28 cellular contexts compared by ENCODE assay signal in the genomic region with DNA sequence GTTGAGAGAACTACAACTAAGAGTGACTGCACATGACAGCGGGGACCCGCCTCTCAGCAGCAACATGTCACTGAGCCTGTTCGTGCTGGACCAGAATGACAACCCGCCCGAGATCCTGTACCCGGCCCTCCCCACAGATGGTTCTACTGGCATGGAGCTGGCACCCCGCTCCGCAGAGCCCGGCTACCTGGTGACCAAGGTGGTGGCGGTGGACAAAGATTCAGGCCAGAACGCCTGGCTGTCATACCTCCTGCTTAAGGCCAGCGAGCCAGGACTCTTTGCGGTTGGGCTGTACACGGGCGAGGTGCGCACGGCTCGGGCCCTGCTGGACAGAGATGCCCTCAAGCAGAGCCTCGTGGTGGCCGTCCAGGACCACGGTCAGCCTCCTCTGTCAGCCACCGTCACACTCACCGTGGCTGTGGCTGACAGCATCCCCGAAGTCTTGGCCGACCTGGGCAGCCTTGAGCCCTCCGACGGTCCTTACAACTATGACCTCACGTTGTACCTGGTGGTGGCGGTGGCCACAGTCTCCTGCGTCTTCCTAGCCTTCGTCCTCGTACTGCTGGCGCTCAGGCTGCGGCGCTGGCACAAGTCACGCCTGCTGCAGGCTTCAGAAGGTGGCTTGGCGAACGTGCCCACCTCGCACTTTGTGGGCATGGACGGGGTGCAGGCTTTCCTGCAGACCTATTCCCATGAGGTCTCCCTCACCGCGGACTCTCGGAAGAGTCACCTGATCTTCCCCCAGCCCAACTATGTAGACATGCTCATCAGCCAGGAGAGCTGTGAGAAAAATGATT.
"Had no signal": no experiment of that assay in that cellular context is flagged by ENCODE, and none has a peak within 500 bp of the region (broad histone marks: within the 10 kb centered on the region; RNA-seq: fewer than 3 reads in every experiment).

No MANE protein-coding gene starts in this region.

- H3K36me3 ChIP-seq: gastrocnemius medialis, transverse colon had no signal

- H3K9ac ChIP-seq: parathyroid adenoma had no signal

- H3K4me1 Mint-ChIP-seq: mesothelial cell of epicardium; neural crest cell; stimulated activated effector memory CD8-positive, alpha-beta T cell treated with anti-CD3 and anti-CD28 coated beads, Interleukin-12 subunit alpha, Interleukin-12 subunit beta, amount 100 ng/mL, for 72 hours had no signal

- H3K27ac ChIP-seq: dorsolateral prefrontal cortex, epithelial cell of prostate, gastrocnemius medialis, parathyroid adenoma, right atrium auricular region, stomach, transverse colon, vagina had no signal

- H3K4me3 Mint-ChIP-seq: mesothelial cell of epicardium; naive B cell; natural killer cell treated with Interleukin-12 subunit alpha and Interleukin-12 subunit beta and Interleukin-15 and Interleukin-18, amount 100 ng/mL, for 72 hours; neural crest cell; stimulated activated effector memory CD8-positive, alpha-beta T cell treated with anti-CD3 and anti-CD28 coated beads, Interleukin-12 subunit alpha, Interleukin-12 subunit beta, amount 100 ng/mL, for 72 hours had no signal

- H3K4me3 ChIP-seq: dorsolateral prefrontal cortex, mucosa of descending colon, right atrium auricular region, smooth muscle cell, stomach, transverse colon had no signal

- H3K27me3 ChIP-seq: dorsolateral prefrontal cortex, right atrium auricular region, vagina had no signal

- H3K9me3 Mint-ChIP-seq: natural killer cell treated with Interleukin-12 subunit alpha and Interleukin-12 subunit beta and Interleukin-15 and Interleukin-18, amount 100 ng/mL, for 72 hours had no signal

- DNase-seq: dorsolateral prefrontal cortex; effector CD4-positive, alpha-beta T cell; foreskin fibroblast; gastrocnemius medialis; head of caudate nucleus; mesenchymal stem cell; mucosa of descending colon; naive B cell; stimulated activated CD4-positive, alpha-beta T cell treated with anti-CD3 and anti-CD28 coated beads, Interleukin-12 subunit alpha, Interleukin-12 subunit beta, amount 100 ng/mL, for 4 hours; stimulated activated CD4-positive, alpha-beta T cell treated with anti-CD3 and anti-CD28 coated beads, Interleukin-2, amount 100 ng/mL, for 24 hours; stimulated activated CD4-positive, alpha-beta T cell treated with anti-CD3 and anti-CD28 coated beads, Interleukin-4, amount 100 ng/mL, for 24 hours; stimulated activated naive CD4-positive, alpha-beta T cell treated with Interleukin-2 at 50 U/mL for 16 hours; stomach; substantia nigra; transverse colon had no signal

- H3K4me1 ChIP-seq: parathyroid adenoma, stomach, transverse colon, vagina had no signal

- H3K27me3 Mint-ChIP-seq: progenitor cell of endocrine pancreas had no signal

- H3K27ac Mint-ChIP-seq: mesothelial cell of epicardium; natural killer cell treated with Interleukin-12 subunit alpha and Interleukin-12 subunit beta and Interleukin-15 and Interleukin-18, amount 100 ng/mL, for 72 hours; progenitor cell of endocrine pancreas; stimulated activated effector memory CD8-positive, alpha-beta T cell treated with anti-CD3 and anti-CD28 coated beads, Interleukin-12 subunit alpha, Interleukin-12 subunit beta, amount 100 ng/mL, for 72 hours had no signal

- ATAC-seq: esophagus mucosa; gastrocnemius medialis; left lobe of liver; mucosa of descending colon; natural killer cell treated with Interleukin-12 subunit alpha and Interleukin-12 subunit beta and Interleukin-15 and Interleukin-18, amount 100 ng/mL, for 72 hours; sciatic nerve; stimulated activated effector memory CD8-positive, alpha-beta T cell treated with anti-CD3 and anti-CD28 coated beads, Interleukin-12 subunit alpha, Interleukin-12 subunit beta, amount 100 ng/mL, for 72 hours had no signal
